In the genomic region with DNA sequence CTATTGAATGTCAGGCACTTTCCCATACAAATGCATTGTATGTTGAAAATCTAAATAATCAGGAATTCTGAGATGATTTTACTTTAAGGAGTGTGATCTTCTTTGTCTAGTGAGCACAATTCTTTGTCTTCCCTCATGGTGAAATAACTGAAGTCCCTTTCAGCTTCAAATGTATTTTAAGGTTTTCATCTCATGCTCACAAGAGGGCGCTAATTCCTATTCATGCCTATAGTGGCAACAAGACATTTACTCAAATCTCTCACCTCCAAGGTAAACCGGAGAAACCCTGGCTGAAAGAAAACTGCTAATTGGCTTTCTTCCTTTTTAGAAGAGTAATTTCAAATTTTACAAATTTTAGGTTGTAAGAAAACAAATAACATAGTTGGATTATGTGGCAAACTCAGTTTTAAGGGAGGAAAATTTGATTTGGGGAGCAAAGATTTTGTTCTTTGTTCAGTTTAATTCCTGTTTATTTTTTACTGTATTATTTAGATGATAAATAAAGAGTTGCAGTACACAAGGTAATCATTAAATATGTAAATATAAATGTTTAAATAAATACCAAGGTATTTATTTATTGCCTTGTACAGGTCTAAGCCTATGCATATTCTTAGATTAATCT, we compare ENCODE assay signal across 8 cellular contexts.
DNase-seq lines count a peak whose midpoint lies in the region; ATAC-seq and TF ChIP-seq lines count a peak whose summit lies in the region.

No MANE protein-coding gene starts in this region.

- H3K9me3 ChIP-seq in cardiac muscle cell (ENCODE audit: low read depth): no peaks in the 10 kb centered on the region

- intact Hi-C loops in left cardiac atrium (cut with DNase I): loop anchor here (2.0 to 10.0 kb wide), 2 partner anchors 289 kb away; no protein-coding TSS in a partner anchor

- no peak overlapping the region for H3K4me3 ChIP-seq in cardiac muscle cell

- DNase-seq in cardiac muscle cell (ENCODE audit: low read depth in 1 of 2, low spot score in 1 of 2) (peak; percentile 67 to 81), left cardiac atrium (no peak), NCI-H524 treated with DMSO at 0.1 percent for 48 hours (lab: John Stamatoyannopoulos, UW) (peak; percentile 5), brain pericyte (ENCODE audit: low read depth, low spot score) (peak; percentile 8), kidney tubule cell (ENCODE audit: low spot score) (peak; percentile 62)
- no peak for DNase-seq in activated CD4-positive, alpha-beta T cell treated with anti-CD3 and anti-CD28 coated beads, Interleukin-2, amount 50 U/mL, for 48 hours

- no peak overlapping the region for H3K27ac ChIP-seq in cardiac muscle cell

- TF ChIP-seq CTCF in cardiac muscle cell (IDR thresholded peaks at IDR 0.05; ENCODE audit: low read depth, low read length): peak; percentile 67

- H3K27me3 ChIP-seq in cardiac muscle cell: no peaks in the 10 kb centered on the region

- ATAC-seq in left cardiac atrium (no peak), HG03520 (IDR thresholded peaks at IDR 0.05; ENCODE audit: unreplicated experiment) (peak; percentile 61), HG03095 (IDR thresholded peaks at IDR 0.05; ENCODE audit: unreplicated experiment) (no peak)

- H3K4me1 ChIP-seq in cardiac muscle cell (ENCODE audit: low read depth): peaks cover 3% of the 10 kb centered on the region

- no peaks in the 10 kb centered on the region for H3K36me3 ChIP-seq in cardiac muscle cell

Comparison
In these comparisons a context has a peak if more than half of its experiments do, and no peak if none do; other contexts are left out.
1. DNase-seq: peak in cardiac muscle cell (2 of 2), NCI-H524 treated with DMSO at 0.1 percent for 48 hours (single experiment), brain pericyte (single experiment) and kidney tubule cell (single experiment); none in left cardiac atrium (single experiment) and activated CD4-positive, alpha-beta T cell treated with anti-CD3 and anti-CD28 coated beads, Interleukin-2, amount 50 U/mL, for 48 hours (0 of 2).